ENCODE assay signal across 8 cellular contexts in genomic region chr19:15418588-15419412, GRCh38. TPM values are rescaled to one million over a fixed set of nuclear protein-coding genes. Genes with fewer than 3 reads are reported as not detected.
DNase-seq lines count a peak whose midpoint lies in the region; ATAC-seq and TF ChIP-seq lines count a peak whose summit lies in the region.

Gene AKAP8L, minus strand, starts transcription at chr19:15418988. Its CDS starts 65 bp downstream, at chr19:15418923.

- H3K4me1 ChIP-seq in foreskin keratinocyte (peaks cover 4% of the 10 kb centered on the region), neural progenitor cell (peaks cover 10% of the 10 kb centered on the region)

- H3K27ac Mint-ChIP-seq in neural progenitor cell = peak within 1 kb of the TSS; percentile 99

- peaks cover 7% of the 10 kb centered on the region for H3K9me3 Mint-ChIP-seq in neural progenitor cell

- peak within 1 kb of the TSS; percentile 21 for H3K27ac ChIP-seq in foreskin keratinocyte
- H3K27ac ChIP-seq in neural progenitor cell = no peak within 1 kb of the TSS

- H2AFZ ChIP-seq in neural progenitor cell (replicated peaks) = no peak within 1 kb of the TSS

- H3K27me3 ChIP-seq in foreskin keratinocyte = no peaks in the 10 kb centered on the region
- no peaks in the 10 kb centered on the region for H3K27me3 ChIP-seq in neural progenitor cell

- H4K20me1 ChIP-seq in neural progenitor cell (ENCODE audit: low read depth) = peaks cover 41% of the 10 kb centered on the region

- peak within 1 kb of the TSS; percentile 94 for H3K9ac ChIP-seq in neural progenitor cell

- peak within 1 kb of the TSS; percentile 100 for H3K4me3 Mint-ChIP-seq in neural progenitor cell

- TF ChIP-seq CTCF in foreskin keratinocyte (conservative IDR thresholded peaks at IDR 0.05) (peak; percentile 92), neural progenitor cell (IDR thresholded peaks at IDR 0.05) (peak; percentile 76)

- peaks cover 5% of the 10 kb centered on the region for H3K36me3 ChIP-seq in neural progenitor cell

- H3K36me3 Mint-ChIP-seq in neural progenitor cell = peaks cover 29% of the 10 kb centered on the region

- POLR2A ChIA-PET in HEK293T (lab: Yijun Ruan, JAX) = interaction anchor here (0.7 to 4.8 kb wide), 16 partner anchors 9 to 137 kb away, joined by 3 to 54 read pairs (median 4); partner anchors contain the start of gene AKAP8

- no peaks in the 10 kb centered on the region for H3K9me3 ChIP-seq in neural progenitor cell (ENCODE audit: low read depth)

- peaks cover 7% of the 10 kb centered on the region for H3K27me3 Mint-ChIP-seq in neural progenitor cell (ENCODE audit: insufficient read depth, low read depth)

- in situ Hi-C loops in SK-MEL-5 (cut with HindIII; ENCODE audit: low pct_unique_long_range_greater_than_20kb, low sequenced_read_pairs) = no loop called here

- H3K4me3 ChIP-seq in neural progenitor cell = peak within 1 kb of the TSS; percentile 94

- H3F3A ChIP-seq in neural progenitor cell (ENCODE audit: low read depth) = peaks cover 16% of the 10 kb centered on the region

- peak within 1 kb of the TSS; percentile 98 for H3K4me2 ChIP-seq in neural progenitor cell

- H3K79me2 ChIP-seq in neural progenitor cell (ENCODE audit: low read depth) = peaks cover 50% of the 10 kb centered on the region

- peak; percentile 100 for DNase-seq in GM04504 (ENCODE audit: low read depth)
- DNase-seq in HEK293T (ENCODE audit: extremely low spot score) = peak; percentile 98
- peak; percentile 100 for DNase-seq in MV-4-11 (lab: John Stamatoyannopoulos, UW)
- peak; percentile 99 for DNase-seq in SK-MEL-5 (ENCODE audit: low read depth, low spot score)
- peak; percentile 99 for DNase-seq in activated naive CD4-positive, alpha-beta T cell treated with Interleukin-2 at 50 U/mL for 16 hours
- DNase-seq in foreskin keratinocyte = peak; percentile 97 to 99
- peak; percentile 99 for DNase-seq in neural progenitor cell (ENCODE audit: low spot score)
- peak; percentile 100 for DNase-seq in stromal cell of bone marrow (ENCODE audit: low read depth)

- peaks cover 23% of the 10 kb centered on the region for H3K4me1 Mint-ChIP-seq in neural progenitor cell

- peak; percentile 97 for ATAC-seq in foreskin keratinocyte

- CTCF ChIA-PET in HEK293T (lab: Yijun Ruan, JAX) = interaction anchor here (0.8 to 3.5 kb wide), 5 partner anchors 9 to 141 kb away, joined by 3 to 28 read pairs (median 5); no protein-coding TSS in a partner anchor

TF ChIP-seq in HEK293T, 16 proteins besides CTCF, POLR2A, EP300 and RAD21:
- TF ChIP-seq CTBP1 (IDR thresholded peaks at IDR 0.05; ENCODE audit: borderline replicate concordance) = no peak
- no peak for TF ChIP-seq FOXM1 (IDR thresholded peaks at IDR 0.05; ENCODE audit: borderline replicate concordance)
- 0 out of 2 replicates have a peak, but pooled peaks have one; percentile 47 for TF ChIP-seq HDGF (IDR thresholded peaks at IDR 0.05; ENCODE audit: borderline replicate concordance)
- TF ChIP-seq L3MBTL2 (conservative IDR thresholded peaks at IDR 0.05) = peak; percentile 60; the same call in 1 of the 2 replicates
- TF ChIP-seq NFRKB (IDR thresholded peaks at IDR 0.05) = no peak
- TF ChIP-seq BHLHE40 (IDR thresholded peaks at IDR 0.05; ENCODE audit: borderline replicate concordance) = no peak
- TF ChIP-seq PKNOX1 (IDR thresholded peaks at IDR 0.05) = peak; percentile 100
- TF ChIP-seq SP1 (IDR thresholded peaks at IDR 0.05) = peak; percentile 88

RNA-seq across cellular contexts. Expression of gene AKAP8L, which starts in this region (rescaled TPM):
- total RNA-seq in SK-MEL-5 (2014; rRNA removed; shearing (Covaris generic)) = 41.1 and 41.9 TPM in 2 replicates
- 28.5 and 33.8 TPM in 2 replicates for polyA plus RNA-seq in SK-MEL-5 (2015; cell fraction: cytosol; rRNA removed)
- 295 and 414 TPM in 2 replicates for polyA plus RNA-seq in SK-MEL-5 (2015; cell fraction: nucleus; rRNA removed)
- total RNA-seq in foreskin keratinocyte (42.7 and 43.1 TPM in 2 replicates), neural progenitor cell (ENCODE audit: low replicate concordance) (131 and 210 TPM in 2 replicates)
- 32.4 and 35.7 TPM in 2 replicates for polyA plus RNA-seq in foreskin keratinocyte
